Comparison of ENCODE assay signal across 11 cellular contexts in genomic region chr7:114422478-114423217, GRCh38. TPM values are rescaled to one million over a fixed set of nuclear protein-coding genes. Genes with fewer than 3 reads are reported as not detected.
DNase-seq lines count a peak whose midpoint lies in the region; ATAC-seq lines count a peak whose summit lies in the region.
"Had no signal": no experiment of that assay in that cellular context is flagged by ENCODE, and none has a peak within 500 bp of the region (broad histone marks: within the 10 kb centered on the region; RNA-seq: fewer than 3 reads in every experiment).

No MANE protein-coding gene starts in this region.

- H3K4me1 Mint-ChIP-seq in stimulated activated effector memory CD8-positive, alpha-beta T cell treated with anti-CD3 and anti-CD28 coated beads, Interleukin-12 subunit alpha, Interleukin-12 subunit beta, amount 100 ng/mL, for 72 hours, result no peaks in the 10 kb centered on the region
- H3K4me1 Mint-ChIP-seq: B cell had no signal

- no peaks in the 10 kb centered on the region for H3K9me3 Mint-ChIP-seq in stimulated activated effector memory CD8-positive, alpha-beta T cell treated with anti-CD3 and anti-CD28 coated beads, Interleukin-12 subunit alpha, Interleukin-12 subunit beta, amount 100 ng/mL, for 72 hours
- H3K9me3 Mint-ChIP-seq: activated naive CD4-positive, alpha-beta T cell treated with anti-CD3 and anti-CD28 coated beads, Interleukin-2, amount 50 U/mL, for 72 hours had no signal

- H3K36me3 Mint-ChIP-seq in stimulated activated effector memory CD8-positive, alpha-beta T cell treated with anti-CD3 and anti-CD28 coated beads, Interleukin-12 subunit alpha, Interleukin-12 subunit beta, amount 100 ng/mL, for 72 hours, result no peaks in the 10 kb centered on the region
- H3K36me3 Mint-ChIP-seq: activated naive CD4-positive, alpha-beta T cell treated with anti-CD3 and anti-CD28 coated beads, Interleukin-2, amount 50 U/mL, for 72 hours had no signal

- no peak overlapping the region for H3K27ac Mint-ChIP-seq in stimulated activated effector memory CD8-positive, alpha-beta T cell treated with anti-CD3 and anti-CD28 coated beads, Interleukin-12 subunit alpha, Interleukin-12 subunit beta, amount 100 ng/mL, for 72 hours
- H3K27ac Mint-ChIP-seq: activated naive CD4-positive, alpha-beta T cell treated with anti-CD3 and anti-CD28 coated beads, Interleukin-2, amount 50 U/mL, for 72 hours; B cell had no signal

- ATAC-seq in esophagus mucosa (peak; percentile 96), GM18520 (IDR thresholded peaks at IDR 0.05; ENCODE audit: unreplicated experiment) (no peak)
- peak; percentile 42 for ATAC-seq in stimulated activated effector memory CD8-positive, alpha-beta T cell treated with anti-CD3 and anti-CD28 coated beads, Interleukin-12 subunit alpha, Interleukin-12 subunit beta, amount 100 ng/mL, for 72 hours
- ATAC-seq: activated naive CD4-positive, alpha-beta T cell treated with anti-CD3 and anti-CD28 coated beads, Interleukin-2, amount 50 U/mL, for 72 hours had no signal

- no peak overlapping the region for H3K4me3 Mint-ChIP-seq in stimulated activated effector memory CD8-positive, alpha-beta T cell treated with anti-CD3 and anti-CD28 coated beads, Interleukin-12 subunit alpha, Interleukin-12 subunit beta, amount 100 ng/mL, for 72 hours
- H3K4me3 Mint-ChIP-seq: B cell had no signal

- DNase-seq in NCI-H82 (lab: John Stamatoyannopoulos, UW) (peak; percentile 52), NCI-H82 treated with DMSO at 0.1 percent for 48 hours (lab: John Stamatoyannopoulos, UW; ENCODE audit: unreplicated experiment) (no peak), NCI-H69 (lab: John Stamatoyannopoulos, UW) (peak; percentile 98)
- no peak for DNase-seq in stimulated activated effector memory CD8-positive, alpha-beta T cell treated with anti-CD3 and anti-CD28 coated beads, Interleukin-12 subunit alpha, Interleukin-12 subunit beta, amount 100 ng/mL, for 72 hours (ENCODE audit: low spot score in 2 of 2)
- no peak for DNase-seq in activated naive CD4-positive, alpha-beta T cell treated with Interleukin-2 at 50 U/mL for 16 hours
- no peak for DNase-seq in stimulated activated naive CD4-positive, alpha-beta T cell (lab: John Stamatoyannopoulos, UW)
- DNase-seq: stimulated activated CD4-positive, alpha-beta T cell treated with anti-CD3 and anti-CD28 coated beads, Interleukin-12 subunit alpha, Interleukin-12 subunit beta, amount 100 ng/mL, for 4 hours had no signal

RNA-seq across cellular contexts. Expression of gene FOXP2, which starts 8.0 kb away (rescaled TPM):
- total RNA-seq in esophagus mucosa, result 5.0 TPM
- total RNA-seq: activated naive CD4-positive, alpha-beta T cell treated with anti-CD3 and anti-CD28 coated beads, Interleukin-2, amount 50 U/mL, for 72 hours; B cell had no signal

Comparison
In these comparisons a context has a peak if more than half of its experiments do, and no peak if none do; other contexts are left out.
1. DNase-seq: peak in NCI-H82 (single experiment) and NCI-H69 (single experiment); none in NCI-H82 treated with DMSO at 0.1 percent for 48 hours (single experiment), stimulated activated effector memory CD8-positive, alpha-beta T cell treated with anti-CD3 and anti-CD28 coated beads, Interleukin-12 subunit alpha, Interleukin-12 subunit beta, amount 100 ng/mL, for 72 hours (0 of 2), activated naive CD4-positive, alpha-beta T cell treated with Interleukin-2 at 50 U/mL for 16 hours (single experiment) and stimulated activated naive CD4-positive, alpha-beta T cell (0 of 6).